In genomic region chr11:8765294-8765693, GRCh38 we compare ENCODE assay signal across 13 cellular contexts.
DNase-seq lines count a peak whose midpoint lies in the region; ATAC-seq and TF ChIP-seq lines count a peak whose summit lies in the region.
"Had no signal": no experiment of that assay in that cellular context is flagged by ENCODE, and none has a peak within 500 bp of the region (broad histone marks: within the 10 kb centered on the region; RNA-seq: fewer than 3 reads in every experiment).

No MANE protein-coding gene starts in this region.

- no peak overlapping the region for H2BK5ac ChIP-seq in mesenchymal stem cell (ENCODE audit: low read depth, low read length, poor library complexity, severe bottlenecking)

- no peak overlapping the region for H4K8ac ChIP-seq in mesenchymal stem cell (ENCODE audit: low read length)

- peak overlapping the region in 7 of 10 donors; percentile 48 to 83 (median 70) for H3K27ac ChIP-seq in heart right ventricle
- peak overlapping the region; percentile 5 for H3K27ac ChIP-seq in mesenchymal stem cell (ENCODE audit: low read length, poor library complexity, severe bottlenecking)
- no peak overlapping the region for H3K27ac ChIP-seq in naive thymus-derived CD4-positive, alpha-beta T cell (ENCODE audit: low read depth, low read length)

- H2AK5ac ChIP-seq in mesenchymal stem cell (ENCODE audit: low read length, severe bottlenecking) = no peak overlapping the region

- peaks cover 37% of the 10 kb centered on the region for H3K79me1 ChIP-seq in mesenchymal stem cell (replicated peaks; ENCODE audit: low read length, poor library complexity, severe bottlenecking)

- H3K4me1 Mint-ChIP-seq in chondrocyte (ENCODE audit: low read depth) = peaks cover 61% of the 10 kb centered on the region
- peaks cover 23% of the 10 kb centered on the region for H3K4me1 Mint-ChIP-seq in type B pancreatic cell (ENCODE audit: unreplicated experiment)
- no peaks in the 10 kb centered on the region for H3K4me1 Mint-ChIP-seq in naive thymus-derived CD4-positive, alpha-beta T cell
- H3K4me1 Mint-ChIP-seq: stimulated activated naive B cell treated with anti-CD40 and anti-IgM and Interleukin-4, amounts not matched to agents 10 μg/mL and 1 μg/mL and 100 μg/mL, for 72 hours had no signal

- H4K91ac ChIP-seq in mesenchymal stem cell (ENCODE audit: low read length) = no peak overlapping the region

- no peak overlapping the region for H3K4me2 ChIP-seq in mesenchymal stem cell (ENCODE audit: low read length, poor library complexity, severe bottlenecking)

- TF ChIP-seq CTCF in heart right ventricle (IDR thresholded peaks at IDR 0.05) (no peak), chondrocyte (IDR thresholded peaks at IDR 0.05) (no peak), type B pancreatic cell (conservative IDR thresholded peaks at IDR 0.05) (no peak)

- H3K9me3 Mint-ChIP-seq in chondrocyte (ENCODE audit: low read depth) (no peaks in the 10 kb centered on the region), type B pancreatic cell (no peaks in the 10 kb centered on the region)
- H3K9me3 Mint-ChIP-seq in naive thymus-derived CD4-positive, alpha-beta T cell = peaks cover 0 to 2% (median 0%) of the 10 kb centered on the region in 11 donors
- H3K9me3 Mint-ChIP-seq: stimulated activated naive B cell treated with anti-CD40 and anti-IgM and Interleukin-4, amounts not matched to agents 10 μg/mL and 1 μg/mL and 100 μg/mL, for 72 hours; T-helper 1 cell treated with Interleukin-12 subunit alpha and Interleukin-12 subunit beta and Interleukin-4 antibody, amounts not matched to agents 30 μg/mL and 1 μg/mL, for 36 hours had no signal

- POLR2A ChIA-PET in naive thymus-derived CD4-positive, alpha-beta T cell (lab: Charles Lee) = no interaction called here

- no peak overlapping the region for H2BK15ac ChIP-seq in mesenchymal stem cell (ENCODE audit: low read depth, poor library complexity, severe bottlenecking)

- no peak overlapping the region for H3K4ac ChIP-seq in mesenchymal stem cell (ENCODE audit: low read depth in 1 of 2, low read length in 2 of 2)

- no peak overlapping the region for H3K4me3 ChIP-seq in heart right ventricle
- no peak overlapping the region for H3K4me3 ChIP-seq in mesenchymal stem cell (ENCODE audit: insufficient read depth in 1 of 2, low read depth in 1 of 2, low read length in 2 of 2)
- no peak overlapping the region for H3K4me3 ChIP-seq in naive thymus-derived CD4-positive, alpha-beta T cell (ENCODE audit: low read length)

- H2BK12ac ChIP-seq in mesenchymal stem cell (ENCODE audit: low read length in 2 of 2) = no peak overlapping the region

- WGBS in heart right ventricle, 2 donors = 41 to 56% methylated on average over 1 of the region's 1 CpG
- whole genome bisulfite sequencing in mesenchymal stem cell = 63% methylated on average over 1 of the region's 1 CpG

- no peak overlapping the region for H3K23ac ChIP-seq in mesenchymal stem cell (ENCODE audit: low read length in 2 of 2)

- H3K36me3 Mint-ChIP-seq in chondrocyte (ENCODE audit: low read depth) = peaks cover 2% of the 10 kb centered on the region
- H3K36me3 Mint-ChIP-seq in type B pancreatic cell = peaks cover 4% of the 10 kb centered on the region
- H3K36me3 Mint-ChIP-seq in naive thymus-derived CD4-positive, alpha-beta T cell = no peaks in the 10 kb centered on the region
- H3K36me3 Mint-ChIP-seq: stimulated activated naive B cell treated with anti-CD40 and anti-IgM and Interleukin-4, amounts not matched to agents 10 μg/mL and 1 μg/mL and 100 μg/mL, for 72 hours had no signal

- H3K27me3 ChIP-seq in heart right ventricle (no peaks in the 10 kb centered on the region), mesenchymal stem cell (ENCODE audit: control insufficient read depth in 1 of 2, insufficient read depth in 1 of 2, low read length in 2 of 2) (no peaks in the 10 kb centered on the region)
- H3K27me3 ChIP-seq in naive thymus-derived CD4-positive, alpha-beta T cell (ENCODE audit: control insufficient read depth in 2 of 2, insufficient read depth in 2 of 2, low read length in 2 of 2) = no peaks in the 10 kb centered on the region

- no peak overlapping the region for H2AFZ ChIP-seq in mesenchymal stem cell (ENCODE audit: low read depth, low read length)

- intact Hi-C loops in heart right ventricle (cut with DNase I) = loop anchor here in 3 of 10 donors (5.0 kb wide), 3 partner anchors 37 to 48 kb away; no protein-coding TSS in a partner anchor
- intact Hi-C loops in cardiac septum (cut with DNase I) = loop anchor here (5.0 kb wide), 4 partner anchors 33 to 78 kb away; a partner anchor contains a TSS
- intact Hi-C loops in naive thymus-derived CD4-positive, alpha-beta T cell (cut with micrococcal nuclease) = no loop called here

- H3K36me3 ChIP-seq in heart right ventricle = peaks cover 0 to 5% (median 0%) of the 10 kb centered on the region in 9 donors
- peaks cover 2 to 12% of the 10 kb centered on the region in 2 experiments for H3K36me3 ChIP-seq in mesenchymal stem cell (ENCODE audit: control insufficient read depth in 1 of 2, insufficient read depth in 2 of 2, low read depth in 1 of 2, low read length in 2 of 2)
- no peaks in the 10 kb centered on the region for H3K36me3 ChIP-seq in naive thymus-derived CD4-positive, alpha-beta T cell (ENCODE audit: control insufficient read depth in 2 of 3, insufficient read depth in 3 of 3, low read length in 3 of 3)

- H3K27me3 Mint-ChIP-seq in chondrocyte (ENCODE audit: low read depth) (no peaks in the 10 kb centered on the region), type B pancreatic cell (no peaks in the 10 kb centered on the region)
- H3K27me3 Mint-ChIP-seq in naive thymus-derived CD4-positive, alpha-beta T cell = peaks cover 0 to 16% (median 0%) of the 10 kb centered on the region in 5 donors

- H3K4me3 Mint-ChIP-seq in chondrocyte (ENCODE audit: unreplicated experiment) (no peak overlapping the region), type B pancreatic cell (no peak overlapping the region)
- no peak overlapping the region for H3K4me3 Mint-ChIP-seq in naive thymus-derived CD4-positive, alpha-beta T cell
- H3K4me3 Mint-ChIP-seq: stimulated activated naive B cell treated with anti-CD40 and anti-IgM and Interleukin-4, amounts not matched to agents 10 μg/mL and 1 μg/mL and 100 μg/mL, for 72 hours; T-helper 1 cell treated with Interleukin-12 subunit alpha and Interleukin-12 subunit beta and Interleukin-4 antibody, amounts not matched to agents 30 μg/mL and 1 μg/mL, for 36 hours had no signal

- CTCF ChIA-PET in naive thymus-derived CD4-positive, alpha-beta T cell (lab: Charles Lee) = no interaction called here

- H3K18ac ChIP-seq in mesenchymal stem cell (ENCODE audit: low read depth in 1 of 2, low read length in 2 of 2) = no peak overlapping the region

- H3K14ac ChIP-seq in mesenchymal stem cell (ENCODE audit: low read length in 2 of 2) = no peak overlapping the region

- no peak overlapping the region for H2BK120ac ChIP-seq in mesenchymal stem cell (ENCODE audit: low read depth, low read length)

- H3K4me1 ChIP-seq in heart right ventricle (peaks cover 26 to 97% (median 73%) of the 10 kb centered on the region in 9 donors), mesenchymal stem cell (ENCODE audit: control insufficient read depth, insufficient read depth, low read depth, low read length) (peaks cover 12% of the 10 kb centered on the region)
- no peaks in the 10 kb centered on the region for H3K4me1 ChIP-seq in naive thymus-derived CD4-positive, alpha-beta T cell (ENCODE audit: control insufficient read depth in 2 of 2, insufficient read depth in 2 of 2, low read length in 2 of 2)

- H3K9ac ChIP-seq in mesenchymal stem cell (ENCODE audit: low read length) = no peak overlapping the region

- H3K27ac Mint-ChIP-seq in chondrocyte (ENCODE audit: unreplicated experiment) (peak overlapping the region; percentile 91), type B pancreatic cell (peak overlapping the region; percentile 68)
- no peak overlapping the region for H3K27ac Mint-ChIP-seq in naive thymus-derived CD4-positive, alpha-beta T cell
- H3K27ac Mint-ChIP-seq: stimulated activated naive B cell treated with anti-CD40 and anti-IgM and Interleukin-4, amounts not matched to agents 10 μg/mL and 1 μg/mL and 100 μg/mL, for 72 hours; T-helper 1 cell treated with Interleukin-12 subunit alpha and Interleukin-12 subunit beta and Interleukin-4 antibody, amounts not matched to agents 30 μg/mL and 1 μg/mL, for 36 hours had no signal

- H3K9me3 ChIP-seq in heart right ventricle (no peaks in the 10 kb centered on the region), mesenchymal stem cell (ENCODE audit: control insufficient read depth, low read length) (no peaks in the 10 kb centered on the region)
- no peaks in the 10 kb centered on the region for H3K9me3 ChIP-seq in naive thymus-derived CD4-positive, alpha-beta T cell (ENCODE audit: control insufficient read depth in 2 of 3, low read length in 3 of 3)

- DNase-seq in heart right ventricle (no peak), cardiac septum (ENCODE audit: low spot score) (no peak), chondrocyte (ENCODE audit: low spot score) (no peak), mesenchymal stem cell (peak; percentile 72), type B pancreatic cell (ENCODE audit: extremely low spot score, unreplicated experiment) (no peak), NCI-H1436 (lab: John Stamatoyannopoulos, UW) (no peak)
- no peak for DNase-seq in naive thymus-derived CD4-positive, alpha-beta T cell
- DNase-seq: 8988T; GDM1; NCI-H1092; stimulated activated naive B cell treated with anti-CD40 and anti-IgM and Interleukin-4, amounts not matched to agents 10 μg/mL and 1 μg/mL and 100 μg/mL, for 72 hours had no signal

- ATAC-seq in heart right ventricle = no peak
- no peak for ATAC-seq in HG02759 (IDR thresholded peaks at IDR 0.05; ENCODE audit: unreplicated experiment)
- no peak for ATAC-seq in naive thymus-derived CD4-positive, alpha-beta T cell
- ATAC-seq: stimulated activated naive B cell treated with anti-CD40 and anti-IgM and Interleukin-4, amounts not matched to agents 10 μg/mL and 1 μg/mL and 100 μg/mL, for 72 hours had no signal

Comparison
In these comparisons a context has a peak if more than half of its experiments do, and no peak if none do; other contexts are left out.
1. H3K27ac Mint-ChIP-seq: peak in chondrocyte (single experiment) and type B pancreatic cell (single experiment); none in naive thymus-derived CD4-positive, alpha-beta T cell (0 of 9).